In genomic region chr6:36860126-36860525, GRCh38 we compare ENCODE assay signal across 16 cellular contexts. TPM values are rescaled to one million over a fixed set of nuclear protein-coding genes. Genes with fewer than 3 reads are reported as not detected.
DNase-seq lines count a peak whose midpoint lies in the region; ATAC-seq and TF ChIP-seq lines count a peak whose summit lies in the region.
"Had no signal": no experiment of that assay in that cellular context is flagged by ENCODE, and none has a peak within 500 bp of the region (broad histone marks: within the 10 kb centered on the region; RNA-seq: fewer than 3 reads in every experiment).

No MANE protein-coding gene starts in this region.

- intact Hi-C loops in cardiac septum (cut with DNase I): no loop called here

- H3K9me3 Mint-ChIP-seq in T-helper 2 cell treated with Interferon-gamma antibody and Interleukin-4, amounts not matched to agents 5 μg/mL and 100 μg/mL, for 36 hours: no peaks in the 10 kb centered on the region
- H3K9me3 Mint-ChIP-seq in WTC11 (no peaks in the 10 kb centered on the region), progenitor cell of endocrine pancreas (ENCODE audit: low read depth) (no peaks in the 10 kb centered on the region)
- H3K9me3 Mint-ChIP-seq: CD4-positive, alpha-beta T cell had no signal

- no peaks in the 10 kb centered on the region for H3K9me3 ChIP-seq in right atrium auricular region
- H3K9me3 ChIP-seq: A549, Caco-2 had no signal

- H3K27me3 ChIP-seq in right atrium auricular region: no peaks in the 10 kb centered on the region

- H3K4me1 ChIP-seq in right atrium auricular region: peaks cover 0 to 40% of the 10 kb centered on the region in 2 donors
- H3K4me1 ChIP-seq: Caco-2 had no signal

- H3K36me3 ChIP-seq in right atrium auricular region: peaks cover 2% of the 10 kb centered on the region

- peaks cover 51% of the 10 kb centered on the region for H3K36me3 Mint-ChIP-seq in T-helper 2 cell treated with Interferon-gamma antibody and Interleukin-4, amounts not matched to agents 5 μg/mL and 100 μg/mL, for 36 hours (ENCODE audit: low read depth)
- H3K36me3 Mint-ChIP-seq in WTC11 (peaks cover 75% of the 10 kb centered on the region), progenitor cell of endocrine pancreas (ENCODE audit: insufficient read depth) (peaks cover 24% of the 10 kb centered on the region)

- no peak for DNase-seq in T-helper 2 cell treated with Interferon-gamma antibody and Interleukin-4, amounts not matched to agents 5 μg/mL and 100 μg/mL, for 36 hours (ENCODE audit: low spot score)
- DNase-seq in T-helper 2 cell (no peak), right atrium auricular region (ENCODE audit: low spot score) (peak; percentile 43), cardiac septum (ENCODE audit: low spot score) (no peak), WTC11 (ENCODE audit: low spot score) (no peak), progenitor cell of endocrine pancreas (ENCODE audit: low spot score, unreplicated experiment) (no peak)
- no peak for DNase-seq in stimulated activated CD4-positive, alpha-beta T cell treated with anti-CD3 and anti-CD28 coated beads, Interleukin-4, amount 100 ng/mL, for 1 hour
- DNase-seq: AML-193; Caco-2; CD4-positive, alpha-beta T cell; GM23248; H7 had no signal

- no peak overlapping the region for H3K4me3 ChIP-seq in right atrium auricular region
- H3K4me3 ChIP-seq: A549, GM23248 had no signal

- H3K27ac Mint-ChIP-seq in T-helper 2 cell treated with Interferon-gamma antibody and Interleukin-4, amounts not matched to agents 5 μg/mL and 100 μg/mL, for 36 hours: peak overlapping the region; percentile 42
- H3K27ac Mint-ChIP-seq in WTC11: peak overlapping the region; percentile 40
- peak overlapping the region; percentile 12 for H3K27ac Mint-ChIP-seq in progenitor cell of endocrine pancreas
- H3K27ac Mint-ChIP-seq: CD4-positive, alpha-beta T cell had no signal

- TF ChIP-seq CTCF in right atrium auricular region (IDR thresholded peaks at IDR 0.05) (no peak), WTC11 (IDR thresholded peaks at IDR 0.05) (no peak), progenitor cell of endocrine pancreas (IDR thresholded peaks at IDR 0.05; ENCODE audit: unreplicated experiment) (no peak)

- peaks cover 13% of the 10 kb centered on the region for H3K4me1 Mint-ChIP-seq in T-helper 2 cell treated with Interferon-gamma antibody and Interleukin-4, amounts not matched to agents 5 μg/mL and 100 μg/mL, for 36 hours (ENCODE audit: low read depth)
- H3K4me1 Mint-ChIP-seq in WTC11 (peaks cover 39% of the 10 kb centered on the region), progenitor cell of endocrine pancreas (ENCODE audit: low read depth) (peaks cover 16% of the 10 kb centered on the region)

- POLR2A ChIA-PET in WTC11 (lab: Charles Lee): no interaction called here

- peak overlapping the region in 1 of 2 donors; percentile 2 for H3K27ac ChIP-seq in right atrium auricular region
- H3K27ac ChIP-seq: 22Rv1, A549, C4-2B, GM23248 had no signal

- ATAC-seq in WTC11: no peak
- ATAC-seq in HG02973 (IDR thresholded peaks at IDR 0.05; ENCODE audit: unreplicated experiment): no peak
- ATAC-seq: A549 had no signal

- no peak overlapping the region for H3K4me3 Mint-ChIP-seq in T-helper 2 cell treated with Interferon-gamma antibody and Interleukin-4, amounts not matched to agents 5 μg/mL and 100 μg/mL, for 36 hours
- no peak overlapping the region for H3K4me3 Mint-ChIP-seq in WTC11
- H3K4me3 Mint-ChIP-seq in progenitor cell of endocrine pancreas (ENCODE audit: low read depth): no peak overlapping the region
- H3K4me3 Mint-ChIP-seq: CD4-positive, alpha-beta T cell had no signal

- no peaks in the 10 kb centered on the region for H3K27me3 Mint-ChIP-seq in T-helper 2 cell treated with Interferon-gamma antibody and Interleukin-4, amounts not matched to agents 5 μg/mL and 100 μg/mL, for 36 hours (ENCODE audit: low read depth)
- H3K27me3 Mint-ChIP-seq in WTC11 (ENCODE audit: low read depth) (no peaks in the 10 kb centered on the region), progenitor cell of endocrine pancreas (no peaks in the 10 kb centered on the region)
- H3K27me3 Mint-ChIP-seq: CD4-positive, alpha-beta T cell had no signal

- CTCF ChIA-PET in WTC11 (lab: Charles Lee): interaction anchor here (0.6 to 2.1 kb wide), 7 partner anchors 9 to 101 kb away, joined by 3 to 7 read pairs (median 5); partner anchors contain the start of genes C6orf89 and PPIL1

TF ChIP-seq in WTC11, 78 proteins besides CTCF, POLR2A, EP300 and RAD21:
- no peak for TF ChIP-seq ELF4 (CRISPR knock-in tag; IDR thresholded peaks at IDR 0.05; ENCODE audit: low read depth)
- TF ChIP-seq OVOL2 (CRISPR knock-in tag; IDR thresholded peaks at IDR 0.05; ENCODE audit: borderline replicate concordance): no peak
- TF ChIP-seq CREB1 (CRISPR knock-in tag; IDR thresholded peaks at IDR 0.05): no peak
- TF ChIP-seq, protein P1, sequence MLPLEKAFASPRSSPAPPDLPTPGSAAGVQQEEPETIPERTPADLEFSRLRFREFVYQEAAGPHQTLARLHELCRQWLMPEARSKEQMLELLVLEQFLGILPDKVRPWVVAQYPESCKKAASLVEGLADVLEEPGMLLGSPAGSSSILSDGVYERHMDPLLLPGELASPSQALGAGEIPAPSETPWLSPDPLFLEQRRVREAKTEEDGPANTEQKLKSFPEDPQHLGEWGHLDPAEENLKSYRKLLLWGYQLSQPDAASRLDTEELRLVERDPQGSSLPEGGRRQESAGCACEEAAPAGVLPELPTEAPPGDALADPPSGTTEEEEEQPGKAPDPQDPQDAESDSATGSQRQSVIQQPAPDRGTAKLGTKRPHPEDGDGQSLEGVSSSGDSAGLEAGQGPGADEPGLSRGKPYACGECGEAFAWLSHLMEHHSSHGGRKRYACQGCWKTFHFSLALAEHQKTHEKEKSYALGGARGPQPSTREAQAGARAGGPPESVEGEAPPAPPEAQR (CRISPR knock-in tag; IDR thresholded peaks at IDR 0.05): no peak
- TF ChIP-seq, protein P2, sequence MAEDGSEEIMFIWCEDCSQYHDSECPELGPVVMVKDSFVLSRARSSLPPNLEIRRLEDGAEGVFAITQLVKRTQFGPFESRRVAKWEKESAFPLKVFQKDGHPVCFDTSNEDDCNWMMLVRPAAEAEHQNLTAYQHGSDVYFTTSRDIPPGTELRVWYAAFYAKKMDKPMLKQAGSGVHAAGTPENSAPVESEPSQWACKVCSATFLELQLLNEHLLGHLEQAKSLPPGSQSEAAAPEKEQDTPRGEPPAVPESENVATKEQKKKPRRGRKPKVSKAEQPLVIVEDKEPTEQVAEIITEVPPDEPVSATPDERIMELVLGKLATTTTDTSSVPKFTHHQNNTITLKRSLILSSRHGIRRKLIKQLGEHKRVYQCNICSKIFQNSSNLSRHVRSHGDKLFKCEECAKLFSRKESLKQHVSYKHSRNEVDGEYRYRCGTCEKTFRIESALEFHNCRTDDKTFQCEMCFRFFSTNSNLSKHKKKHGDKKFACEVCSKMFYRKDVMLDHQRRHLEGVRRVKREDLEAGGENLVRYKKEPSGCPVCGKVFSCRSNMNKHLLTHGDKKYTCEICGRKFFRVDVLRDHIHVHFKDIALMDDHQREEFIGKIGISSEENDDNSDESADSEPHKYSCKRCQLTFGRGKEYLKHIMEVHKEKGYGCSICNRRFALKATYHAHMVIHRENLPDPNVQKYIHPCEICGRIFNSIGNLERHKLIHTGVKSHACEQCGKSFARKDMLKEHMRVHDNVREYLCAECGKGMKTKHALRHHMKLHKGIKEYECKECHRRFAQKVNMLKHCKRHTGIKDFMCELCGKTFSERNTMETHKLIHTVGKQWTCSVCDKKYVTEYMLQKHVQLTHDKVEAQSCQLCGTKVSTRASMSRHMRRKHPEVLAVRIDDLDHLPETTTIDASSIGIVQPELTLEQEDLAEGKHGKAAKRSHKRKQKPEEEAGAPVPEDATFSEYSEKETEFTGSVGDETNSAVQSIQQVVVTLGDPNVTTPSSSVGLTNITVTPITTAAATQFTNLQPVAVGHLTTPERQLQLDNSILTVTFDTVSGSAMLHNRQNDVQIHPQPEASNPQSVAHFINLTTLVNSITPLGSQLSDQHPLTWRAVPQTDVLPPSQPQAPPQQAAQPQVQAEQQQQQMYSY (CRISPR knock-in tag; IDR thresholded peaks at IDR 0.05): no peak
- TF ChIP-seq RELA (CRISPR knock-in tag; IDR thresholded peaks at IDR 0.05; ENCODE audit: borderline replicate concordance): no peak
- TF ChIP-seq ZNF423 (CRISPR knock-in tag; IDR thresholded peaks at IDR 0.05): no peak
- TF ChIP-seq NFE2L1 (CRISPR knock-in tag; IDR thresholded peaks at IDR 0.05): no peak
- no peak for TF ChIP-seq ATF1 (CRISPR knock-in tag; IDR thresholded peaks at IDR 0.05)
- TF ChIP-seq EMX1 (CRISPR knock-in tag; IDR thresholded peaks at IDR 0.05): no peak
- no peak for TF ChIP-seq ZNF317 (CRISPR knock-in tag; IDR thresholded peaks at IDR 0.05; ENCODE audit: borderline replicate concordance, low read depth)
- TF ChIP-seq ESRRA (CRISPR knock-in tag; IDR thresholded peaks at IDR 0.05; ENCODE audit: borderline replicate concordance): no peak
- no peak for TF ChIP-seq GTF2I (CRISPR knock-in tag; conservative IDR thresholded peaks at IDR 0.05)

RNA-seq across cellular contexts. Expression of gene PPIL1, which starts 14.5 kb away (rescaled TPM):
- total RNA-seq in right atrium auricular region: 10 to 100 TPM; 41.1 to 53.7 TPM
- 24.9 TPM for total RNA-seq in cardiac septum
- 64.2 to 69.8 TPM (median 66.6 TPM) in 3 replicates for total RNA-seq in WTC11 (2021)
- total RNA-seq in progenitor cell of endocrine pancreas: 53.1 and 53.2 TPM in 2 replicates

RNA-seq across cellular contexts. Expression of gene CPNE5, which starts 20.9 kb away (rescaled TPM):
- total RNA-seq in right atrium auricular region: 10 to 100 TPM; 36.7 to 47.4 TPM
- 6.7 TPM for total RNA-seq in cardiac septum
- total RNA-seq in WTC11 (2021): 0.44 to 0.71 TPM (median 0.48 TPM) in 3 replicates
- 0.16 and 0.24 TPM in 2 replicates for total RNA-seq in progenitor cell of endocrine pancreas
- total RNA-seq: Caco-2, GM23248 had no signal

RNA-seq across cellular contexts. Expression of gene C6orf89, which starts 25.6 kb away (rescaled TPM):
- 10 to 100 TPM; 55.0 to 59.5 TPM for total RNA-seq in right atrium auricular region
- 49.2 TPM for total RNA-seq in cardiac septum
- 13.2 to 15.6 TPM (median 15.0 TPM) in 3 replicates for total RNA-seq in WTC11 (2021)
- 29.9 and 31.7 TPM in 2 replicates for total RNA-seq in progenitor cell of endocrine pancreas
